8 cellular contexts compared by ENCODE assay signal in the genomic region with DNA sequence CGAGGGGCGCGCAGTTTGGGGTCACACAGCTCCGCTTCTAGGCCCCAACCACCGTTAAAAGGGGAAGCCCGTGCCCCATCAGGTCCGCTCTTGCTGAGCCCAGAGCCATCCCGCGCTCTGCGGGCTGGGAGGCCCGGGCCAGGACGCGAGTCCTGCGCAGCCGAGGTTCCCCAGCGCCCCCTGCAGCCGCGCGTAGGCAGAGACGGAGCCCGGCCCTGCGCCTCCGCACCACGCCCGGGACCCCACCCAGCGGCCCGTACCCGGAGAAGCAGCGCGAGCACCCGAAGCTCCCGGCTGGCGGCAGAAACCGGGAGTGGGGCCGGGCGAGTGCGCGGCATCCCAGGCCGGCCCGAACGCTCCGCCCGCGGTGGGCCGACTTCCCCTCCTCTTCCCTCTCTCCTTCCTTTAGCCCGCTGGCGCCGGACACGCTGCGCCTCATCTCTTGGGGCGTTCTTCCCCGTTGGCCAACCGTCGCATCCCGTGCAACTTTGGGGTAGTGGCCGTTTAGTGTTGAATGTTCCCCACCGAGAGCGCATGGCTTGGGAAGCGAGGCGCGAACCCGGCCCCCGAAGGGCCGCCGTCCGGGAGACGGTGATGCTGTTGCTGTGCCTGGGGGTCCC. TPM values are rescaled to one million over a fixed set of nuclear protein-coding genes. Genes with fewer than 3 reads are reported as not detected.
DNase-seq lines count a peak whose midpoint lies in the region; ATAC-seq lines count a peak whose summit lies in the region.

A gene (plus strand): TSS at position 266 of the 620 bp plus-strand sequence. CDS start 269 bp downstream, at position 535.

- H3K27me3 Mint-ChIP-seq in activated CD8-positive, alpha-beta T cell treated with anti-CD3 and anti-CD28 coated beads, Interleukin-2, amount 10 ng/mL, durations not matched to agents 7 days and 5 days (ENCODE audit: low read depth), result no peaks in the 10 kb centered on the region

- no peaks in the 10 kb centered on the region for H3K9me3 ChIP-seq in endocrine pancreas (ENCODE audit: control insufficient read depth, low read length)

- peak; percentile 77 for ATAC-seq in HG02870 (IDR thresholded peaks at IDR 0.05; ENCODE audit: unreplicated experiment)
- peak; percentile 82 for ATAC-seq in activated CD8-positive, alpha-beta T cell treated with anti-CD3 and anti-CD28 coated beads, Interleukin-2, amount 10 ng/mL, durations not matched to agents 7 days and 5 days

- no peaks in the 10 kb centered on the region for H3K9me3 Mint-ChIP-seq in activated CD8-positive, alpha-beta T cell treated with anti-CD3 and anti-CD28 coated beads, Interleukin-2, amount 10 ng/mL, durations not matched to agents 7 days and 5 days (ENCODE audit: insufficient read depth)

- no peak within 1 kb of the TSS for H3K9ac ChIP-seq in endocrine pancreas (ENCODE audit: control insufficient read depth, insufficient read depth, low read length)

- peak; percentile 65 for DNase-seq in NCI-H345 (lab: John Stamatoyannopoulos, UW)
- DNase-seq in NCI-H345 treated with DMSO at 0.1 percent for 48 hours (lab: John Stamatoyannopoulos, UW; ENCODE audit: unreplicated experiment), result no peak
- peak; percentile 18 for DNase-seq in NCI-H460 (ENCODE audit: extremely low read depth, low read depth)
- peak; percentile 91 for DNase-seq in activated CD8-positive, alpha-beta T cell treated with anti-CD3 and anti-CD28 coated beads, Interleukin-2, amount 10 ng/mL, durations not matched to agents 7 days and 5 days
- peak; percentile 71 for DNase-seq in mucosa of gallbladder (ENCODE audit: low spot score)
- DNase-seq in stimulated activated CD8-positive, alpha-beta memory T cell treated with anti-CD3 and anti-CD28 coated beads, Interleukin-4, amount 100 ng/mL, for 48 hours, result peak; percentile 88

- CTCF ChIA-PET in activated CD8-positive, alpha-beta T cell treated with anti-CD3 and anti-CD28 coated beads, Interleukin-2, amount 10 ng/mL, durations not matched to agents 7 days and 5 days (lab: Charles Lee), result interaction anchor here (0.5 to 6.9 kb wide), 39 partner anchors 11 to 480 kb away, joined by 3 to 69 read pairs (median 4); no protein-coding TSS in a partner anchor

- no peaks in the 10 kb centered on the region for H3K27me3 ChIP-seq in endocrine pancreas (ENCODE audit: control insufficient read depth, insufficient read depth, low read length)

- H3K36me3 ChIP-seq in endocrine pancreas (ENCODE audit: control insufficient read depth, insufficient read depth, low read length), result no peaks in the 10 kb centered on the region

- POLR2A ChIA-PET in activated CD8-positive, alpha-beta T cell treated with anti-CD3 and anti-CD28 coated beads, Interleukin-2, amount 10 ng/mL, durations not matched to agents 7 days and 5 days (lab: Charles Lee), result interaction anchor here (0.6 to 6.8 kb wide), 37 partner anchors 9 to 376 kb away, joined by 3 to 249 read pairs (median 4); no protein-coding TSS in a partner anchor

- peaks cover 34% of the 10 kb centered on the region for H3K4me1 Mint-ChIP-seq in activated CD8-positive, alpha-beta T cell treated with anti-CD3 and anti-CD28 coated beads, Interleukin-2, amount 10 ng/mL, durations not matched to agents 7 days and 5 days (ENCODE audit: low read depth)

- peaks cover 6% of the 10 kb centered on the region for H3K4me1 ChIP-seq in endocrine pancreas (ENCODE audit: control insufficient read depth, insufficient read depth, low read length)

- H3K4me3 Mint-ChIP-seq in activated CD8-positive, alpha-beta T cell treated with anti-CD3 and anti-CD28 coated beads, Interleukin-2, amount 10 ng/mL, durations not matched to agents 7 days and 5 days, result peak within 1 kb of the TSS; percentile 89

- peak within 1 kb of the TSS; percentile 89 for H3K27ac Mint-ChIP-seq in activated CD8-positive, alpha-beta T cell treated with anti-CD3 and anti-CD28 coated beads, Interleukin-2, amount 10 ng/mL, durations not matched to agents 7 days and 5 days

- peak within 1 kb of the TSS; percentile 4 for H3K4me3 ChIP-seq in endocrine pancreas (ENCODE audit: control insufficient read depth, insufficient read depth, low read length)

- peaks cover 51% of the 10 kb centered on the region for H3K36me3 Mint-ChIP-seq in activated CD8-positive, alpha-beta T cell treated with anti-CD3 and anti-CD28 coated beads, Interleukin-2, amount 10 ng/mL, durations not matched to agents 7 days and 5 days (ENCODE audit: low read depth)

RNA-seq across cellular contexts. Expression of the gene that starts here (rescaled TPM):
- 0.07 TPM in 1 of 2 replicates, not detected in the other for total RNA-seq in NCI-H460 (2014; rRNA removed; shearing (Covaris generic))
- polyA plus RNA-seq in NCI-H460 (2014; cell fraction: nucleus; rRNA removed), result 0.46 TPM in 1 of 2 replicates, not detected in the other
- total RNA-seq in activated CD8-positive, alpha-beta T cell treated with anti-CD3 and anti-CD28 coated beads, Interleukin-2, amount 10 ng/mL, durations not matched to agents 7 days and 5 days, result 100 to 1,000 TPM; 144 to 152 TPM
- total RNA-seq in mucosa of gallbladder, result 12.3 TPM

Comparison
In these comparisons a context has a peak if more than half of its experiments do, and no peak if none do; other contexts are left out.
1. RNA of the gene that starts here (total RNA-seq): 144 to 152 TPM in activated CD8-positive, alpha-beta T cell treated with anti-CD3 and anti-CD28 coated beads, Interleukin-2, amount 10 ng/mL, durations not matched to agents 7 days and 5 days and 12.3 TPM in mucosa of gallbladder (single experiment); 0.07 TPM in NCI-H460; every median in the first group is over 10 times any median in the second.
2. RNA of the gene that starts here (total RNA-seq): 144 to 152 TPM in activated CD8-positive, alpha-beta T cell treated with anti-CD3 and anti-CD28 coated beads, Interleukin-2, amount 10 ng/mL, durations not matched to agents 7 days and 5 days; 12.3 TPM in mucosa of gallbladder (single experiment); every median in the first group is over 10 times any median in the second.
3. Peak in DNase-seq in NCI-H460; RNA of the gene not detected or under 1 TPM.